8 cellular contexts compared by ENCODE assay signal in the genomic region with DNA sequence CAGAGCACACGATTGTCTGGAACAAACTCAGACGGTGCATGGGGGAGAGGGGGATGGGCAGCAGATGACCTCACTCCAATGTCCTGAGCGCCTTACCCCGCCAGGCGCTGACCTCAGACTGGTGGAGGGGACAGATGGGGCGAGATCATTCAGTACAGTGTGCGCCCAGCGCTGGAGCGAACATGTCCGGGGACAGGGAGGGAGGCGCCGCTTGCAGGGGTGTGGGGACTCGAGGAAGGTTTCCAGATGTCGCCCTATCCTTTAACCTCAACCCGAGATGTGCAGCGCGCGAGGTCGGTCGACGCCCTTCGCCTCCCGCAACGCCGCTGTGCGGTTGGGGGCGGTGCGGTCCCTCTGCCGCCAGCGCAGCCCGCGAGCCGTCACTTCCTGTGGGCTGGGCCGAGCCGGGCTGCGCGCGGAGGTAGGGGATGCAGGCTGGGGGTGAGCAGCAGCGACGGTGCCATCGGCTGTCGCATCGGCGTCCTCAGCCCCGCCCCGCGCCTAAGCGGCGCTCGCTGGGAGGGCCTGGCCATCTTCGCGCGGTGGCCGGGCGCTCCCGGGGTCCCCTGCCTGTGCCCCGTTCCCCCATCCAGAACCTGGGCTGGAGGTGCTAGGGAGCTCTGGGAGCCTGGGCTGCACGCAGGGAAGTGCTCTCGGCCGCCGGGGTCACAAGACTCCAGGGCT. TPM values are rescaled to one million over a fixed set of nuclear protein-coding genes. Genes with fewer than 3 reads are reported as not detected.
DNase-seq lines count a peak whose midpoint lies in the region; ATAC-seq, FAIRE-seq and TF ChIP-seq lines count a peak whose summit lies in the region.

No MANE protein-coding gene starts in this region.

- H3K27me3 ChIP-seq in ACC112 (ENCODE audit: insufficient read depth, low read length) = no peaks in the 10 kb centered on the region
- no peaks in the 10 kb centered on the region for H3K27me3 ChIP-seq in bronchial epithelial cell (ENCODE audit: control insufficient read depth, insufficient read depth, low read length)

- no peak for TF ChIP-seq CTCF in activated B cell treated with CpG ODN at 0.5 μM for 24 hours (IDR thresholded peaks at IDR 0.05)
- no peak for TF ChIP-seq CTCF in bronchial epithelial cell (IDR thresholded peaks at IDR 0.05; ENCODE audit: insufficient read depth, low read length, severe bottlenecking)

- no peak for FAIRE-seq in bronchial epithelial cell (lab: Jason Lieb, UNC)

- H2AFZ ChIP-seq in ACC112 (ENCODE audit: low read length, unreplicated experiment) = peak overlapping the region; percentile 72

- peak overlapping the region; percentile 38 for H3K27ac Mint-ChIP-seq in activated B cell treated with CpG ODN at 0.5 μM for 24 hours

- peaks cover 12% of the 10 kb centered on the region for H3K27me3 Mint-ChIP-seq in activated B cell treated with CpG ODN at 0.5 μM for 24 hours

- POLR2A ChIA-PET in activated B cell treated with CpG ODN at 0.5 μM for 24 hours (lab: Charles Lee) = no interaction called here

- H3K9me3 Mint-ChIP-seq in activated B cell treated with CpG ODN at 0.5 μM for 24 hours = no peaks in the 10 kb centered on the region

- H3K79me2 ChIP-seq in ACC112 (ENCODE audit: control insufficient read depth, insufficient read depth, low read length, unreplicated experiment) = peaks cover 2% of the 10 kb centered on the region

- H3K4me1 ChIP-seq in ACC112 (ENCODE audit: control insufficient read depth, insufficient read depth, low read length, unreplicated experiment) = peaks cover 20% of the 10 kb centered on the region

- peak overlapping the region; percentile 36; the same call in 1 of the 2 replicates for H3K27ac ChIP-seq in ACC112 (ENCODE audit: low read depth, low read length)

- ATAC-seq in GM19372 (IDR thresholded peaks at IDR 0.05; ENCODE audit: low read depth, unreplicated experiment) (peak; percentile 53), activated B cell treated with CpG ODN at 0.5 μM for 24 hours (ENCODE audit: low read depth) (peak; percentile 96)

- no peaks in the 10 kb centered on the region for H3K36me3 Mint-ChIP-seq in activated B cell treated with CpG ODN at 0.5 μM for 24 hours (ENCODE audit: low read depth)

- intact Hi-C loops in activated B cell treated with CpG ODN at 0.5 μM for 24 hours (cut with micrococcal nuclease) = loop anchor here (1.0 kb wide), 1 partner anchor 30 kb away; the partner anchor contains the start of gene MRPL58

- H3K4me3 ChIP-seq in ACC112 (ENCODE audit: low read depth, low read length) = peak overlapping the region; percentile 91
- peak overlapping the region; percentile 80 for H3K4me3 ChIP-seq in bronchial epithelial cell (ENCODE audit: low read depth, low read length)

- CTCF ChIA-PET in activated B cell treated with CpG ODN at 0.5 μM for 24 hours (lab: Charles Lee) = no interaction called here

- H3K36me3 ChIP-seq in ACC112 (ENCODE audit: insufficient read depth, low read length) = no peaks in the 10 kb centered on the region
- H3K36me3 ChIP-seq in bronchial epithelial cell (ENCODE audit: control insufficient read depth, insufficient read depth, low read length) = no peaks in the 10 kb centered on the region

- DNase-seq in NCI-H2107 (lab: John Stamatoyannopoulos, UW) = peak; percentile 22
- DNase-seq in activated B cell treated with CpG ODN at 0.5 μM for 24 hours = peak; percentile 64
- no peak for DNase-seq in bronchial epithelial cell (ENCODE audit: low read depth)
- peak; percentile 64 for DNase-seq in iris pigment epithelial cell (ENCODE audit: low read depth)
- DNase-seq in stimulated activated CD4-positive, alpha-beta T cell treated with anti-CD3 and anti-CD28 coated beads, Interleukin-12 subunit alpha, Interleukin-12 subunit beta, amount 100 ng/mL, for 24 hours (ENCODE audit: low read depth in 2 of 2) = peak; percentile 48 to 68
- DNase-seq in KG1 (lab: John Stamatoyannopoulos, UW) = no peak

- peaks cover 22% of the 10 kb centered on the region for H3K4me1 Mint-ChIP-seq in activated B cell treated with CpG ODN at 0.5 μM for 24 hours

- peak overlapping the region; percentile 82 for H3K4me3 Mint-ChIP-seq in activated B cell treated with CpG ODN at 0.5 μM for 24 hours

RNA-seq across cellular contexts. Expression of gene CDR2L, which starts 5.3 kb away (rescaled TPM):
- total RNA-seq in activated B cell treated with CpG ODN at 0.5 μM for 24 hours (not detected in 2 replicates), bronchial epithelial cell (4.7 and 6.1 TPM in 2 replicates)

RNA-seq across cellular contexts. Expression of gene HID1, which starts 9.6 kb away (rescaled TPM):
- 1.5 and 2.1 TPM in 2 replicates for total RNA-seq in activated B cell treated with CpG ODN at 0.5 μM for 24 hours
- total RNA-seq in bronchial epithelial cell = 5.5 and 6.4 TPM in 2 replicates

RNA-seq across cellular contexts. Expression of gene MRPL58, which starts 30.3 kb away (rescaled TPM):
- total RNA-seq in activated B cell treated with CpG ODN at 0.5 μM for 24 hours (28.4 and 31.8 TPM in 2 replicates), bronchial epithelial cell (23.8 and 41.6 TPM in 2 replicates)

RNA-seq across cellular contexts. Expression of gene OTOP3, which starts 46.4 kb away (rescaled TPM):
- total RNA-seq in activated B cell treated with CpG ODN at 0.5 μM for 24 hours = not detected in 2 replicates
- under 0.01 and 0.26 TPM in 2 replicates for total RNA-seq in bronchial epithelial cell

RNA-seq across cellular contexts. Expression of gene OTOP2, which starts 58.0 kb away (rescaled TPM):
- total RNA-seq in activated B cell treated with CpG ODN at 0.5 μM for 24 hours = not detected in 2 replicates
- under 0.01 TPM in 1 of 2 replicates, not detected in the other for total RNA-seq in bronchial epithelial cell

Comparison
In these comparisons a context has a peak if more than half of its experiments do, and no peak if none do; other contexts are left out.
1. DNase-seq: peak in NCI-H2107 (single experiment), activated B cell treated with CpG ODN at 0.5 μM for 24 hours (single experiment), iris pigment epithelial cell (single experiment) and stimulated activated CD4-positive, alpha-beta T cell treated with anti-CD3 and anti-CD28 coated beads, Interleukin-12 subunit alpha, Interleukin-12 subunit beta, amount 100 ng/mL, for 24 hours (2 of 2); none in bronchial epithelial cell (single experiment) and KG1 (single experiment).